1 cellular context compared by ENCODE assay signal in genomic region chr6:116672306-116672705, GRCh38.
TF ChIP-seq lines count a peak whose summit lies in the region.

No MANE protein-coding gene starts in this region.

TF ChIP-seq in H1, 55 proteins besides CTCF, POLR2A, EP300 and RAD21 (continued from another document):
- no peak for TF ChIP-seq RFX5 (IDR thresholded peaks at IDR 0.05; ENCODE audit: borderline replicate concordance, low read depth, low read length)
- TF ChIP-seq RBBP5 (IDR thresholded peaks at IDR 0.05; ENCODE audit: borderline replicate concordance, low read depth, low read length): no peak
- TF ChIP-seq ATF2 (IDR thresholded peaks at IDR 0.05; ENCODE audit: low read length): no peak
- TF ChIP-seq USF2 (IDR thresholded peaks at IDR 0.05; ENCODE audit: low read length): no peak
- no peak for TF ChIP-seq CTBP2 (IDR thresholded peaks at IDR 0.05; ENCODE audit: borderline replicate concordance, insufficient read depth, insufficient read length, low read length)
- no peak for TF ChIP-seq POLR2AphosphoS5 (IDR thresholded peaks at IDR 0.05; ENCODE audit: low read depth, low read length)
- no peak for TF ChIP-seq KDM1A (IDR thresholded peaks at IDR 0.05; ENCODE audit: borderline replicate concordance, low read length)
- TF ChIP-seq SIX5 (IDR thresholded peaks at IDR 0.05; ENCODE audit: low read depth, low read length): no peak
- TF ChIP-seq CREB1 (IDR thresholded peaks at IDR 0.05): no peak
- TF ChIP-seq ZNF274 (IDR thresholded peaks at IDR 0.05; ENCODE audit: borderline replicate concordance, extremely low read depth, low read length): no peak
- TF ChIP-seq TAF7 (optimal IDR thresholded peaks at IDR 0.05; ENCODE audit: borderline replicate concordance, low read depth, low read length): no peak
- TF ChIP-seq HDAC6 (IDR thresholded peaks at IDR 0.05; ENCODE audit: low read depth, low read length): no peak
- no peak for TF ChIP-seq EZH2 (IDR thresholded peaks at IDR 0.05; ENCODE audit: low read depth, low read length, severe bottlenecking)
TF ChIP-seq in H1: peak in this region for 0.
